ENCODE assay signal across 15 cellular contexts in the genomic region with DNA sequence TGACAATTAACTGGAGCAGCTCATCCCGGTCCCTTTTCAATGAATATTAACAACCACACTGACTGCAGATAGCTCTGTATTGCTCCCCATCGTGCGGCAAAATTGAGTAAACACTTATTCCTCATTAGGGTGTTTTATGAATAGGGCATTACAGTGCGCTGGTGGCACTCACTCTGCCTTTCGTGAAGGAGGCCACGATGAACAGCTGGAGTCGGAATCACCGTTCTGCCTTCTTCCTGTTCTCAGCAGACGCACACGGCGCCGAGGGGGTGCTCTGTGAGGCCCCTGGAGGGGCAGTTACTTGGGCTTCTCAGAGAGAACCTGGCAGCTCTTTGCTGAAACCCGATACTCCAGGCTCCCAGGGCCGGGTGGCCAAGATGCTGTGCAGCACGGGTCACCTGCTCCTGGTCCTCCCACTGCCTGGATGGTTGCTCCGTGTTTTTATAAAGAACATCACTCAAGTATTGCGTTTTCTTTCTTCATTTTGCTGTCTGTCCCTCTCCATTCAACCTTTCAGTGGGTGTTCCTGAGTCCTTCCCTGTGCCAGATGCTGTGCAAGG.
DNase-seq lines count a peak whose midpoint lies in the region; ATAC-seq and TF ChIP-seq lines count a peak whose summit lies in the region.
"Had no signal": no experiment of that assay in that cellular context is flagged by ENCODE, and none has a peak within 500 bp of the region (broad histone marks: within the 10 kb centered on the region; RNA-seq: fewer than 3 reads in every experiment).

No MANE protein-coding gene starts in this region.

- TF ChIP-seq CTCF in omental fat pad (IDR thresholded peaks at IDR 0.05), result no peak

- ATAC-seq in GM18909 (IDR thresholded peaks at IDR 0.05; ENCODE audit: poor library complexity, unreplicated experiment) (no peak), omental fat pad (ENCODE audit: low FRiP score) (no peak), GM21528 (IDR thresholded peaks at IDR 0.05; ENCODE audit: low FRiP score, unreplicated experiment) (no peak)

- DNase-seq in DMS153 treated with DMSO at 0.1 percent for 48 hours (lab: John Stamatoyannopoulos, UW; ENCODE audit: unreplicated experiment), result peak; percentile 27
- peak; percentile 56 for DNase-seq in DMS79 treated with DMSO at 0.1 percent for 48 hours (lab: John Stamatoyannopoulos, UW)
- DNase-seq in NCI-H2029 treated with DMSO at 0.1 percent for 48 hours (lab: John Stamatoyannopoulos, UW), result peak; percentile 8
- peak; percentile 64 for DNase-seq in mesenteric fat pad (ENCODE audit: low spot score)
- DNase-seq in omental fat pad (ENCODE audit: low spot score), result no peak
- DNase-seq: CD4-positive, CD25-positive, alpha-beta regulatory T cell; GOT3; HCEC 1CT; MM.1S; NCI-H1048; NCI-H187; NCI-H69; SHP77 treated with DMSO at 0.1 percent for 48 hours had no signal
